1 cellular context compared by ENCODE assay signal in the genomic region with DNA sequence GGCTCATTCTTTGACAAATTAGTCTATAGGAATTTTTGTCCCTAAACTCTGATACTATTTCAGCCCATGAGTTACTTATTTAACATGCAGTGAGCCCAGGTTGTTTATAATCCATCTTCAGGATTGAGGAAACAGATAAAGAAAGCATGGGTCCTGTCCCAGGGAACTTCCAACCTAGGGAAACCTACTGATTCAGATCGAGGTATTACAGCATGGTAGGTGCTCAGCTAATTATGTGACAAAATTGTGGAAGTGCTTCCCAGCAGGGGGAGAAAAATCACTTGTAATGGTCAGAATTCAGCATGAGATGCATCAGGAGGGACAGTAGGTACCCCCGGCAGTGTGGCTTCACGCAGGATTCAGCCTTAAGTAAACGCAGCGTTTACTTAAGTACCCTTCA.
TF ChIP-seq lines count a peak whose summit lies in the region.

No MANE protein-coding gene starts in this region.

TF ChIP-seq in IMR-90, 13 proteins besides CTCF, POLR2A, EP300 and RAD21 (continued from another document):
- TF ChIP-seq BHLHE40 (IDR thresholded peaks at IDR 0.05; ENCODE audit: low read depth, low read length) = no peak
TF ChIP-seq in IMR-90: peak in this region for 0.
